In the genomic region with DNA sequence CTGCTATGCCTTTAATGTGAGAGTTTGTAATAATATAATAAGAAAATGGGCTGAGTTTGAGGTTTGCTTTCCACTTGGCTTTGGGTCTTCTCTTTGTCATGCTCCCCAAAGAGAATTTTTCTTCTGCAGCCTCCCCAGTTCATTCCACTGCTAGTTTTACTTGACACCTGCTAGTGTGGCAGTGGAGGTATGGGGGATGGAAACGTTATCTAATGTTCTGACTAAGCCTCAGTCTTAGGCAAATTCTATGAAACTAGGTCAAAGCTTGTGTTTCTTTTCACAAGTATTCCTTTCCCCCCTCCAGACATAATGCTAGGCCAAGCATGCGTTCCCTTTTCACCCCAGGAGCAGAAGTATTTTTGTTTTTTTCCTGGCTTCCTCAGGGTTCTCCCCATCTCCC, we compare ENCODE assay signal across 14 cellular contexts.
DNase-seq lines count a peak whose midpoint lies in the region; ATAC-seq and TF ChIP-seq lines count a peak whose summit lies in the region.
"Had no signal": no experiment of that assay in that cellular context is flagged by ENCODE, and none has a peak within 500 bp of the region (broad histone marks: within the 10 kb centered on the region; RNA-seq: fewer than 3 reads in every experiment).

No MANE protein-coding gene starts in this region.

- peaks cover 3 to 5% of the 10 kb centered on the region in 2 experiments; a peak in 3 of 4 replicates for H3K4me1 Mint-ChIP-seq in H9
- H3K4me1 Mint-ChIP-seq in activated T-helper 17 cell treated with anti-CD3 and anti-CD28 coated beads, Interleukin-2, amount 50 U/mL, for 72 hours, result peaks cover 3% of the 10 kb centered on the region

- no peak overlapping the region for H4K91ac ChIP-seq in H9 (ENCODE audit: insufficient read length, low read depth, low read length)

- H3K27ac ChIP-seq in DND-41 (ENCODE audit: low read length) (no peak overlapping the region), H9 (ENCODE audit: insufficient read length, low read depth, low read length) (no peak overlapping the region)

- no peak overlapping the region for H3K4me3 Mint-ChIP-seq in H9
- no peak overlapping the region for H3K4me3 Mint-ChIP-seq in activated T-helper 17 cell treated with anti-CD3 and anti-CD28 coated beads, Interleukin-2, amount 50 U/mL, for 72 hours
- H3K4me3 Mint-ChIP-seq: CD8-positive, alpha-beta T cell had no signal

- H3K4me3 ChIP-seq in DND-41 (ENCODE audit: low read depth in 1 of 2, low read length in 2 of 2), result no peak overlapping the region

- peak; percentile 9 for DNase-seq in DND-41
- DNase-seq in H9, result no peak
- DNase-seq in SW 1271 (lab: John Stamatoyannopoulos, UW), result no peak
- no peak for DNase-seq in HuH-7.5 (ENCODE audit: low spot score)
- DNase-seq: C1 segment of cervical spinal cord; Caco-2; CD8-positive, alpha-beta T cell; DMS153; EL; GDM1; GOT3; HCEC 1CT had no signal

- no peaks in the 10 kb centered on the region for H3K27me3 ChIP-seq in DND-41 (ENCODE audit: insufficient read depth, low read length, poor library complexity)
- no peaks in the 10 kb centered on the region for H3K27me3 ChIP-seq in H9 (ENCODE audit: insufficient read depth, low read length)

- H3K9me3 ChIP-seq in DND-41 (ENCODE audit: insufficient read depth, low read length, severe bottlenecking) (no peaks in the 10 kb centered on the region), H9 (ENCODE audit: control insufficient read depth, low read depth, low read length) (no peaks in the 10 kb centered on the region)
- H3K9me3 ChIP-seq: Caco-2 had no signal

- WGBS in H9 (ENCODE audit: extremely low coverage, insufficient read length, low lambda C conversion rate), result no CpG with 5 or more reads among the region's 2 CpGs

- ATAC-seq in DND-41 (ENCODE audit: insufficient read depth, low read depth) (peak; percentile 54; the same call in 1 of the 3 replicates), esophagus mucosa (no peak)
- ATAC-seq in activated T-helper 17 cell treated with anti-CD3 and anti-CD28 coated beads, Interleukin-2, amount 50 U/mL, for 72 hours (replicated peaks), result peak; percentile 61
- ATAC-seq: CD8-positive, alpha-beta T cell had no signal

- peaks cover 0 to 28% of the 10 kb centered on the region in 2 experiments; a peak in 3 of 5 replicates for H3K9me3 Mint-ChIP-seq in H9
- no peaks in the 10 kb centered on the region for H3K9me3 Mint-ChIP-seq in activated T-helper 17 cell treated with anti-CD3 and anti-CD28 coated beads, Interleukin-2, amount 50 U/mL, for 72 hours
- H3K9me3 Mint-ChIP-seq: CD8-positive, alpha-beta T cell had no signal

- no peak overlapping the region for H2AK5ac ChIP-seq in H9 (ENCODE audit: insufficient read length, low read length)

- peaks cover 0 to 2% (median 0%) of the 10 kb centered on the region in 3 experiments; a peak in 1 of 7 replicates for H3K36me3 Mint-ChIP-seq in H9 (ENCODE audit: insufficient read depth in 1 of 3, low read depth in 3 of 3)
- no peaks in the 10 kb centered on the region for H3K36me3 Mint-ChIP-seq in activated T-helper 17 cell treated with anti-CD3 and anti-CD28 coated beads, Interleukin-2, amount 50 U/mL, for 72 hours (ENCODE audit: low read depth)
- H3K36me3 Mint-ChIP-seq: CD8-positive, alpha-beta T cell had no signal

- H4K8ac ChIP-seq in H9 (replicated peaks; ENCODE audit: insufficient read length, low read depth, low read length), result no peak overlapping the region

- no peak overlapping the region for H2BK5ac ChIP-seq in H9 (ENCODE audit: insufficient read length, low read length)

- H3T11ph ChIP-seq in H9 (ENCODE audit: low read length), result no peak overlapping the region

- H3K56ac ChIP-seq in H9 (ENCODE audit: insufficient read length, low read depth, low read length), result no peak overlapping the region

- no peak overlapping the region for H3K27ac Mint-ChIP-seq in H9
- H3K27ac Mint-ChIP-seq in activated T-helper 17 cell treated with anti-CD3 and anti-CD28 coated beads, Interleukin-2, amount 50 U/mL, for 72 hours, result no peak overlapping the region
- H3K27ac Mint-ChIP-seq: CD8-positive, alpha-beta T cell had no signal

- H2BK12ac ChIP-seq in H9 (ENCODE audit: insufficient read length, low read depth, low read length), result peak overlapping the region; percentile 62

- H3K23ac ChIP-seq in H9 (ENCODE audit: insufficient read length, low read depth, low read length), result no peak overlapping the region

- no peak overlapping the region for H2AFZ ChIP-seq in DND-41 (ENCODE audit: low read depth, low read length)
- H2AFZ ChIP-seq in H9 (ENCODE audit: low read length), result no peak overlapping the region

- H3K18ac ChIP-seq in H9 (ENCODE audit: insufficient read length, low read depth, low read length), result no peak overlapping the region

- no peaks in the 10 kb centered on the region for H3K23me2 ChIP-seq in H9 (ENCODE audit: insufficient read length, low read depth, low read length, poor library complexity, severe bottlenecking)

- H2BK120ac ChIP-seq in H9 (ENCODE audit: low read depth, low read length, poor library complexity, severe bottlenecking), result no peak overlapping the region

- no peak overlapping the region for H3K4me2 ChIP-seq in DND-41 (ENCODE audit: insufficient read depth, low read length)
- H3K4me2 ChIP-seq in H9 (ENCODE audit: insufficient read depth, insufficient read length, low read length), result no peak overlapping the region

- H3K36me3 ChIP-seq in DND-41 (ENCODE audit: insufficient read depth, low read length), result no peaks in the 10 kb centered on the region

- H4K5ac ChIP-seq in H9 (ENCODE audit: insufficient read length, low read depth, low read length), result no peak overlapping the region

- H3K14ac ChIP-seq in H9 (ENCODE audit: insufficient read depth, low read length), result no peak overlapping the region

- TF ChIP-seq CTCF in DND-41 (IDR thresholded peaks at IDR 0.05; ENCODE audit: borderline replicate concordance, extremely low read depth, low read length, poor library complexity, severe bottlenecking) (no peak), H9 (conservative IDR thresholded peaks at IDR 0.05) (no peak)

- H3K9ac ChIP-seq in DND-41 (ENCODE audit: low read depth, low read length), result no peak overlapping the region
- no peak overlapping the region for H3K9ac ChIP-seq in H9 (ENCODE audit: extremely low read depth, insufficient read length, low read length)

- H3K4me1 ChIP-seq in DND-41 (ENCODE audit: insufficient read depth, low read length) (peaks cover 21% of the 10 kb centered on the region), H9 (ENCODE audit: insufficient read depth, low read length) (no peaks in the 10 kb centered on the region)
- H3K4me1 ChIP-seq: Caco-2 had no signal

- H4K20me1 ChIP-seq in DND-41 (ENCODE audit: insufficient read depth, low read length) (no peaks in the 10 kb centered on the region), H9 (ENCODE audit: control insufficient read depth, insufficient read depth, insufficient read length) (no peaks in the 10 kb centered on the region)

- H3K79me2 ChIP-seq in DND-41 (ENCODE audit: insufficient read depth, low read length), result no peaks in the 10 kb centered on the region
- no peaks in the 10 kb centered on the region for H3K79me2 ChIP-seq in H9 (ENCODE audit: insufficient read depth, low read length)

- no peak overlapping the region for H2BK20ac ChIP-seq in H9 (ENCODE audit: low read depth, low read length, poor library complexity, severe bottlenecking)

- H3K4ac ChIP-seq in H9 (ENCODE audit: low read depth, low read length), result no peak overlapping the region

- H3K79me1 ChIP-seq in H9 (ENCODE audit: insufficient read depth, low read depth, low read length, poor library complexity, severe bottlenecking), result no peaks in the 10 kb centered on the region

- H3K27me3 Mint-ChIP-seq in H9 (ENCODE audit: low read depth), result peaks cover 2% of the 10 kb centered on the region
- no peaks in the 10 kb centered on the region for H3K27me3 Mint-ChIP-seq in activated T-helper 17 cell treated with anti-CD3 and anti-CD28 coated beads, Interleukin-2, amount 50 U/mL, for 72 hours

- no peak overlapping the region for H2BK15ac ChIP-seq in H9 (ENCODE audit: low read depth, low read length)
